19 cellular contexts compared by ENCODE assay signal in genomic region chr6:151665329-151665728, GRCh38.
"Had no signal": no experiment of that assay in that cellular context is flagged by ENCODE, and none has a peak within 500 bp of the region (broad histone marks: within the 10 kb centered on the region; RNA-seq: fewer than 3 reads in every experiment).

No MANE protein-coding gene starts in this region.

- H3K4me3 ChIP-seq: dorsolateral prefrontal cortex, gastrocnemius medialis, left ventricle myocardium inferior, right atrium auricular region, smooth muscle cell, suprapubic skin, tibial artery, upper lobe of left lung had no signal

- H3K4me1 Mint-ChIP-seq: central memory CD8-positive, alpha-beta T cell; naive thymus-derived CD8-positive, alpha-beta T cell had no signal

- H3K4me3 Mint-ChIP-seq: central memory CD8-positive, alpha-beta T cell; naive thymus-derived CD8-positive, alpha-beta T cell had no signal

- H3K36me3 ChIP-seq: gastrocnemius medialis, left ventricle myocardium inferior, neutrophil, right atrium auricular region, suprapubic skin, tibial artery, upper lobe of left lung had no signal

- H3K9me3 ChIP-seq: gastrocnemius medialis, left ventricle myocardium inferior, neutrophil, right atrium auricular region, suprapubic skin, tibial artery, upper lobe of left lung had no signal

- H3K9me3 Mint-ChIP-seq: central memory CD8-positive, alpha-beta T cell; naive thymus-derived CD8-positive, alpha-beta T cell had no signal

- DNase-seq: cortex of kidney; dorsolateral prefrontal cortex; effector CD8-positive, alpha-beta T cell; gastrocnemius medialis; islet precursor cell; left ventricle myocardium inferior; mammary epithelial cell; naive thymus-derived CD8-positive, alpha-beta T cell; posterior cingulate gyrus; stimulated activated CD4-positive, alpha-beta T cell treated with anti-CD3 and anti-CD28 coated beads, Interleukin-2, amount 100 ng/mL, for 48 hours; stimulated activated naive CD4-positive, alpha-beta T cell treated with Interleukin-2 at 50 U/mL for 16 hours; tibial artery; upper lobe of left lung had no signal

- H3K4me1 ChIP-seq: left ventricle myocardium inferior, right atrium auricular region had no signal

- H3K36me3 Mint-ChIP-seq: naive thymus-derived CD8-positive, alpha-beta T cell had no signal

- ATAC-seq: esophagus mucosa; gastrocnemius medialis; naive thymus-derived CD8-positive, alpha-beta T cell had no signal

- H3K4me2 ChIP-seq: smooth muscle cell had no signal

- H3K27ac Mint-ChIP-seq: naive thymus-derived CD8-positive, alpha-beta T cell had no signal

- H3K27me3 ChIP-seq: gastrocnemius medialis, neutrophil, right atrium auricular region, suprapubic skin, tibial artery, upper lobe of left lung had no signal

- H3K27ac ChIP-seq: dorsolateral prefrontal cortex, gastrocnemius medialis, left ventricle myocardium inferior, neutrophil, right atrium auricular region, suprapubic skin, tibial artery, upper lobe of left lung had no signal
